In genomic region chrX:370244-370962, GRCh38 we compare ENCODE assay signal across 15 cellular contexts. TPM values are rescaled to one million over a fixed set of nuclear protein-coding genes. Genes with fewer than 3 reads are reported as not detected.
DNase-seq lines count a peak whose midpoint lies in the region; ATAC-seq and TF ChIP-seq lines count a peak whose summit lies in the region.
"Had no signal": no experiment of that assay in that cellular context is flagged by ENCODE, and none has a peak within 500 bp of the region (broad histone marks: within the 10 kb centered on the region; RNA-seq: fewer than 3 reads in every experiment).

No MANE protein-coding gene starts in this region.

- H2AK9ac ChIP-seq in IMR-90 (replicated peaks; ENCODE audit: low read depth, low read length, poor library complexity) = peak overlapping the region; percentile 3

- H4K5ac ChIP-seq in IMR-90 (ENCODE audit: low read depth, low read length) = no peak overlapping the region

- intact Hi-C loops in IMR-90 (cut with micrococcal nuclease) (no loop called here), posterior vena cava (cut with DNase I) (no loop called here)

- H3K9me3 ChIP-seq in IMR-90 (ENCODE audit: control insufficient read depth, insufficient read depth, low read length) = 0 out of 2 replicates have a peak, but pooled peaks cover 2% of the 10 kb centered on the region
- H3K9me3 ChIP-seq: sigmoid colon had no signal

- no peak overlapping the region for H3K4me3 ChIP-seq in IMR-90 (ENCODE audit: insufficient read depth, low read depth, low read length)
- H3K4me3 ChIP-seq: sigmoid colon had no signal

- H3K36me3 ChIP-seq in IMR-90 (ENCODE audit: control insufficient read depth, insufficient read depth, low read length) = no peaks in the 10 kb centered on the region
- H3K36me3 ChIP-seq: sigmoid colon had no signal

- no peak overlapping the region for H3K56ac ChIP-seq in IMR-90 (ENCODE audit: extremely low read depth, insufficient read depth, low read length)

- H3K23ac ChIP-seq in IMR-90 (ENCODE audit: low read depth, low read length) = no peak overlapping the region

- no peak overlapping the region for H2BK15ac ChIP-seq in IMR-90 (ENCODE audit: low read depth, low read length)

- WGBS in IMR-90 (ENCODE audit: extremely low coverage in 2 of 2, insufficient read length in 1 of 2), 2 experiments = 92% methylated on average over 21 of the region's 43 CpGs; no CpG with 5 or more reads in 1 of the 2 experiments

- TF ChIP-seq CTCF in IMR-90 (conservative IDR thresholded peaks at IDR 0.05; ENCODE audit: low read depth, low read length) (no peak), chondrocyte (IDR thresholded peaks at IDR 0.05) (no peak)

- no peak overlapping the region for H3K27ac Mint-ChIP-seq in chondrocyte (ENCODE audit: unreplicated experiment)
- H3K27ac Mint-ChIP-seq in stimulated activated memory B cell treated with anti-CD40 and anti-IgM and Interleukin-4, amounts not matched to agents 10 μg/mL and 1 μg/mL and 100 μg/mL, for 72 hours = no peak overlapping the region
- H3K27ac Mint-ChIP-seq: activated naive CD4-positive, alpha-beta T cell treated with anti-CD3 and anti-CD28 coated beads for 36 hours; HFFc6 had no signal

- no peak overlapping the region for H3K4ac ChIP-seq in IMR-90 (ENCODE audit: low read depth, low read length)

- H4K91ac ChIP-seq in IMR-90 (ENCODE audit: insufficient read depth, low read depth, low read length) = no peak overlapping the region

- no TSS peak for BruUV-seq in IMR-90 (replicated peaks; lab: Mats Ljungman, UMichigan)

- in situ Hi-C loops in IMR-90 (cut with MboI; ENCODE audit: low sequenced_read_pairs) = no loop called here

- H3K27me3 ChIP-seq in IMR-90 (ENCODE audit: control insufficient read depth, insufficient read depth, low read length) = peaks cover 5% of the 10 kb centered on the region; the same call in 1 of the 2 replicates

- no peak overlapping the region for H3K18ac ChIP-seq in IMR-90 (ENCODE audit: low read depth, low read length)

- no peaks in the 10 kb centered on the region for H3K27me3 Mint-ChIP-seq in chondrocyte (ENCODE audit: low read depth)
- peaks cover 48% of the 10 kb centered on the region for H3K27me3 Mint-ChIP-seq in stimulated activated memory B cell treated with anti-CD40 and anti-IgM and Interleukin-4, amounts not matched to agents 10 μg/mL and 1 μg/mL and 100 μg/mL, for 72 hours

- H3K27ac ChIP-seq in IMR-90 (ENCODE audit: insufficient read depth, low read length) = no peak overlapping the region
- H3K27ac ChIP-seq: sigmoid colon had no signal

- H2BK5ac ChIP-seq in IMR-90 (ENCODE audit: low read depth, low read length, poor library complexity, severe bottlenecking) = no peak overlapping the region

- no peak overlapping the region for H4K8ac ChIP-seq in IMR-90 (ENCODE audit: low read depth in 2 of 2, low read length in 2 of 2)

- TF ChIP-seq POLR2A in IMR-90 (IDR thresholded peaks at IDR 0.05; ENCODE audit: low read depth, low read length) = no peak

- POLR2A ChIA-PET in IMR-90 (lab: Charles Lee; ENCODE audit: unreplicated experiment) = no interaction called here

- H3K36me3 Mint-ChIP-seq in chondrocyte (ENCODE audit: low read depth) = no peaks in the 10 kb centered on the region
- peaks cover 5% of the 10 kb centered on the region for H3K36me3 Mint-ChIP-seq in stimulated activated memory B cell treated with anti-CD40 and anti-IgM and Interleukin-4, amounts not matched to agents 10 μg/mL and 1 μg/mL and 100 μg/mL, for 72 hours

- no peaks in the 10 kb centered on the region; a peak in 1 of 4 replicates for H3K79me1 ChIP-seq in IMR-90 (ENCODE audit: low read depth in 1 of 2, low read length in 2 of 2)

- no peak overlapping the region for H2AFZ ChIP-seq in IMR-90 (replicated peaks; ENCODE audit: low read length, poor library complexity)

- peaks cover 8% of the 10 kb centered on the region for H3K4me1 ChIP-seq in IMR-90 (ENCODE audit: control insufficient read depth, insufficient read depth, low read length)

- H3K9me1 ChIP-seq in IMR-90 (ENCODE audit: insufficient read depth, low read length) = no peaks in the 10 kb centered on the region

- H3K4me2 ChIP-seq in IMR-90 (ENCODE audit: low read depth, low read length) = no peak overlapping the region

- no peak overlapping the region for H2BK120ac ChIP-seq in IMR-90 (ENCODE audit: low read depth, low read length)

- H3K9me3 Mint-ChIP-seq in chondrocyte (ENCODE audit: low read depth) = no peaks in the 10 kb centered on the region
- no peaks in the 10 kb centered on the region for H3K9me3 Mint-ChIP-seq in stimulated activated memory B cell treated with anti-CD40 and anti-IgM and Interleukin-4, amounts not matched to agents 10 μg/mL and 1 μg/mL and 100 μg/mL, for 72 hours
- H3K9me3 Mint-ChIP-seq: activated naive CD4-positive, alpha-beta T cell treated with anti-CD3 and anti-CD28 coated beads for 36 hours; HFFc6 had no signal

- ATAC-seq in IMR-90 (ENCODE audit: low read depth) = no peak
- ATAC-seq in stimulated activated memory B cell treated with anti-CD40 and anti-IgM and Interleukin-4, amounts not matched to agents 10 μg/mL and 1 μg/mL and 100 μg/mL, for 72 hours = peak; percentile 46
- ATAC-seq in GM21423 (IDR thresholded peaks at IDR 0.05; ENCODE audit: unreplicated experiment) = no peak
- ATAC-seq: left colon had no signal

- no peak for TF ChIP-seq RAD21 in IMR-90 (IDR thresholded peaks at IDR 0.05; ENCODE audit: low read length)

- CTCF ChIA-PET in IMR-90 (lab: Yijun Ruan, JAX) = no interaction called here

- no peak overlapping the region for H2BK20ac ChIP-seq in IMR-90 (ENCODE audit: low read depth, low read length)

- H3K9ac ChIP-seq in IMR-90 (ENCODE audit: low read depth, low read length) = no peak overlapping the region

- H2AK5ac ChIP-seq in IMR-90 (ENCODE audit: low read depth, low read length) = no peak overlapping the region

- dilution Hi-C loops in IMR-90 (cut with HindIII; ENCODE audit: low sequenced_read_pairs, unreplicated experiment) = no loop called here

- H4K20me1 ChIP-seq in IMR-90 (ENCODE audit: insufficient read depth, low read length) = peaks cover 21% of the 10 kb centered on the region

- DNase-seq in IMR-90 (no peak), chondrocyte (ENCODE audit: low spot score) (peak; percentile 89), left kidney (ENCODE audit: low read depth, low spot score) (peak; percentile 49), NCI-H2029 (lab: John Stamatoyannopoulos, UW) (no peak), posterior vena cava (ENCODE audit: low spot score) (no peak)
- DNase-seq: activated CD4-positive, alpha-beta T cell treated with anti-CD3 and anti-CD28 coated beads, Interleukin-2, amount 50 U/mL, for 1 hour; activated naive CD4-positive, alpha-beta T cell treated with anti-CD3 and anti-CD28 coated beads for 36 hours; activated T-cell treated with anti-CD3 and anti-CD28 coated beads for 4 hours; HFFc6; left colon; NCI-H1694 treated with DMSO at 0.1 percent for 48 hours; sigmoid colon; stimulated activated CD4-positive, alpha-beta T cell treated with anti-CD3 and anti-CD28 coated beads, Interleukin-2, amount 100 ng/mL, for 24 hours had no signal

- no peak overlapping the region for H3K4me3 Mint-ChIP-seq in chondrocyte (ENCODE audit: unreplicated experiment)
- peak overlapping the region; percentile 34 for H3K4me3 Mint-ChIP-seq in stimulated activated memory B cell treated with anti-CD40 and anti-IgM and Interleukin-4, amounts not matched to agents 10 μg/mL and 1 μg/mL and 100 μg/mL, for 72 hours
- H3K4me3 Mint-ChIP-seq: activated naive CD4-positive, alpha-beta T cell treated with anti-CD3 and anti-CD28 coated beads for 36 hours; HFFc6 had no signal

- H3K4me1 Mint-ChIP-seq in chondrocyte (ENCODE audit: low read depth) = peaks cover 33% of the 10 kb centered on the region
- H3K4me1 Mint-ChIP-seq in stimulated activated memory B cell treated with anti-CD40 and anti-IgM and Interleukin-4, amounts not matched to agents 10 μg/mL and 1 μg/mL and 100 μg/mL, for 72 hours = peaks cover 38% of the 10 kb centered on the region

- no peak overlapping the region for H3K14ac ChIP-seq in IMR-90 (replicated peaks; ENCODE audit: low read depth, low read length)

TF ChIP-seq in IMR-90, 13 proteins besides CTCF, POLR2A, EP300 and RAD21 (continues in another document):
- TF ChIP-seq MAFK (IDR thresholded peaks at IDR 0.05; ENCODE audit: low read depth, low read length) (no peak), BHLHE40 (IDR thresholded peaks at IDR 0.05; ENCODE audit: low read depth, low read length) (no peak), USF2 (IDR thresholded peaks at IDR 0.05; ENCODE audit: low read depth, low read length) (no peak), RFX5 (IDR thresholded peaks at IDR 0.05; ENCODE audit: low read depth, low read length) (no peak), SMC3 (IDR thresholded peaks at IDR 0.05; ENCODE audit: low read depth, low read length) (no peak), RCOR1 (IDR thresholded peaks at IDR 0.05; ENCODE audit: insufficient replicate concordance, low read length) (no peak), MAZ (IDR thresholded peaks at IDR 0.05; ENCODE audit: borderline replicate concordance, low read depth, low read length) (no peak), CHD1 (IDR thresholded peaks at IDR 0.05; ENCODE audit: low read depth, low read length) (no peak)

RNA-seq across cellular contexts. Expression of gene PPP2R3B, which starts 16.3 kb away (rescaled TPM):
- total RNA-seq in IMR-90 (2012; rRNA removed) (11.1 and 13.3 TPM in 2 replicates), chondrocyte (27.1 to 30.5 TPM (median 30.0 TPM) in 3 replicates), posterior vena cava (10 to 100 TPM; 17.9 to 23.4 TPM)
- 13.2 and 13.7 TPM in 2 replicates for polyA plus RNA-seq in IMR-90 (2012; rRNA removed)
- polyA plus RNA-seq in IMR-90 (2012; cell fraction: cytosol; rRNA removed) = 9.1 and 13.3 TPM in 2 replicates
- polyA plus RNA-seq in IMR-90 (2012; cell fraction: nucleus; rRNA removed; ENCODE audit: low replicate concordance) = 52.7 and 142 TPM in 2 replicates

RNA-seq across cellular contexts. Expression of gene GTPBP6, which starts 51.8 kb away (rescaled TPM):
- total RNA-seq in IMR-90 (2012; rRNA removed) (24.0 and 24.7 TPM in 2 replicates), chondrocyte (37.6 to 42.2 TPM (median 42.0 TPM) in 3 replicates), posterior vena cava (10 to 100 TPM; 31.1 to 34.9 TPM)
- 31.6 and 36.6 TPM in 2 replicates for polyA plus RNA-seq in IMR-90 (2012; rRNA removed)
- polyA plus RNA-seq in IMR-90 (2012; cell fraction: cytosol; rRNA removed) = 35.3 and 45.5 TPM in 2 replicates
- polyA plus RNA-seq in IMR-90 (2012; cell fraction: nucleus; rRNA removed; ENCODE audit: low replicate concordance) = 29.3 and 56.5 TPM in 2 replicates

Comparison
In these comparisons a context has a peak if more than half of its experiments do, and no peak if none do; other contexts are left out.
1. DNase-seq: peak in chondrocyte (single experiment) and left kidney (single experiment); none in IMR-90 (single experiment), NCI-H2029 (single experiment) and posterior vena cava (single experiment).